In genomic region chr22:38901111-38901641, GRCh38 we compare ENCODE assay signal across 22 cellular contexts. TPM values are rescaled to one million over a fixed set of nuclear protein-coding genes. Genes with fewer than 3 reads are reported as not detected.
A peak's percentile ranks its signal among the peaks of the same experiment; 100 is the strongest.
DNase-seq lines count a peak whose midpoint lies in the region; ATAC-seq and TF ChIP-seq lines count a peak whose summit lies in the region.
"Had no signal": no experiment of that assay in that cellular context is flagged by ENCODE, and none has a peak within 500 bp of the region (broad histone marks: within the 10 kb centered on the region; RNA-seq: fewer than 3 reads in every experiment).

No MANE protein-coding gene starts in this region.

- H3K4me1 ChIP-seq in BLaER1 = peaks cover 30% of the 10 kb centered on the region
- H3K4me1 ChIP-seq: left ventricle myocardium inferior had no signal

- DNase-seq in Jurkat, Clone E6-1 (ENCODE audit: low read depth, low spot score) = peak; percentile 32
- DNase-seq in SK-N-DZ (ENCODE audit: low spot score) (peak; percentile 64), mesothelial cell of epicardium (ENCODE audit: low spot score in 2 of 2, unreplicated experiment in 2 of 2) (no peak), NCI-H2171 treated with DMSO at 0.1 percent for 48 hours (lab: John Stamatoyannopoulos, UW) (no peak), hypothalamus (lab: John Stamatoyannopoulos, UW) (no peak)
- DNase-seq in activated naive CD4-positive, alpha-beta T cell (lab: John Stamatoyannopoulos, UW) = no peak
- DNase-seq: activated naive CD8-positive, alpha-beta T cell treated with anti-CD3 and anti-CD28 coated beads, Interleukin-2, amount 10 ng/mL, durations not matched to agents 7 days and 5 days; brain microvascular endothelial cell; CD8-positive, alpha-beta T cell; DMS79; head of caudate nucleus; left ventricle myocardium inferior; NCI-H146; NCI-H345; right cardiac atrium had no signal

- H3K27me3 ChIP-seq in BLaER1 = no peaks in the 10 kb centered on the region
- H3K27me3 ChIP-seq: brain microvascular endothelial cell had no signal

- H3K27ac ChIP-seq in BLaER1 = peak overlapping the region; percentile 72
- H3K27ac ChIP-seq: brain microvascular endothelial cell, left ventricle myocardium inferior had no signal

- H3K9ac ChIP-seq in BLaER1 = peak overlapping the region; percentile 27; the same call in 1 of the 2 replicates

- TF ChIP-seq CTCF in mesothelial cell of epicardium (IDR thresholded peaks at IDR 0.05; ENCODE audit: unreplicated experiment) = no peak

- H3K27me3 Mint-ChIP-seq in mesothelial cell of epicardium (ENCODE audit: low read depth) = no peaks in the 10 kb centered on the region

- no peaks in the 10 kb centered on the region for H4K20me1 ChIP-seq in BLaER1

- ATAC-seq in GM18907 (IDR thresholded peaks at IDR 0.05; ENCODE audit: unreplicated experiment) = no peak
- ATAC-seq: CD8-positive, alpha-beta T cell; GM23338; right cardiac atrium had no signal

- peak overlapping the region; percentile 65 for H3K27ac Mint-ChIP-seq in mesothelial cell of epicardium
- H3K27ac Mint-ChIP-seq: activated naive CD8-positive, alpha-beta T cell treated with anti-CD3 and anti-CD28 coated beads, Interleukin-2, amount 10 ng/mL, durations not matched to agents 7 days and 5 days; CD8-positive, alpha-beta T cell; GM23338 had no signal

- peaks cover 7% of the 10 kb centered on the region for H3K4me1 Mint-ChIP-seq in mesothelial cell of epicardium
- H3K4me1 Mint-ChIP-seq: GM23338 had no signal

- H3K4me3 ChIP-seq in BLaER1 = peak overlapping the region; percentile 46; the same call in 1 of the 2 replicates
- no peak overlapping the region for H3K4me3 ChIP-seq in Jurkat, Clone E6-1 (ENCODE audit: low read length)
- H3K4me3 ChIP-seq: GM23338, left ventricle myocardium inferior had no signal

- H3K9me3 Mint-ChIP-seq in mesothelial cell of epicardium = peaks cover 19% of the 10 kb centered on the region

- H3K4me2 ChIP-seq in BLaER1 = peak overlapping the region; percentile 89
- H3K4me2 ChIP-seq: GM23338 had no signal

- H3K36me3 Mint-ChIP-seq in mesothelial cell of epicardium = peaks cover 4% of the 10 kb centered on the region
- H3K36me3 Mint-ChIP-seq: CD8-positive, alpha-beta T cell had no signal

- H3K36me3 ChIP-seq in BLaER1 = no peaks in the 10 kb centered on the region
- H3K36me3 ChIP-seq: brain microvascular endothelial cell, left ventricle myocardium inferior had no signal

- H3K9me3 ChIP-seq in BLaER1 = peaks cover 32% of the 10 kb centered on the region
- H3K9me3 ChIP-seq: left ventricle myocardium inferior had no signal

- no peak overlapping the region for H3K4me3 Mint-ChIP-seq in mesothelial cell of epicardium
- H3K4me3 Mint-ChIP-seq: activated naive CD8-positive, alpha-beta T cell treated with anti-CD3 and anti-CD28 coated beads, Interleukin-2, amount 10 ng/mL, durations not matched to agents 7 days and 5 days; CD8-positive, alpha-beta T cell; GM23338 had no signal

RNA-seq across cellular contexts. Expression of gene CBX6, which starts 29.2 kb away (rescaled TPM):
- 12.3 TPM for polyA plus RNA-seq in Jurkat, Clone E6-1 (2012; ENCODE audit: insufficient read depth, insufficient read length)
- polyA plus RNA-seq in SK-N-DZ (2014; cell fraction: cytosol; rRNA removed) = 9.2 and 11.0 TPM in 2 replicates
- polyA plus RNA-seq in SK-N-DZ (2014; cell fraction: nucleus; rRNA removed) = 24.2 and 30.2 TPM in 2 replicates
- total RNA-seq in mesothelial cell of epicardium = 101 to 104 TPM (median 102 TPM) in 3 replicates

RNA-seq across cellular contexts. Expression of gene APOBEC3A, which starts 56.2 kb away (rescaled TPM):
- not detected for polyA plus RNA-seq in Jurkat, Clone E6-1 (2012; ENCODE audit: insufficient read depth, insufficient read length)
- polyA plus RNA-seq in SK-N-DZ (2014; cell fraction: cytosol; rRNA removed) = not detected in 2 replicates
- polyA plus RNA-seq in SK-N-DZ (2014; cell fraction: nucleus; rRNA removed) = not detected in 2 replicates
- not detected in 3 replicates for total RNA-seq in mesothelial cell of epicardium
- total RNA-seq: activated naive CD8-positive, alpha-beta T cell treated with anti-CD3 and anti-CD28 coated beads, Interleukin-2, amount 10 ng/mL, durations not matched to agents 7 days and 5 days; CD8-positive, alpha-beta T cell; GM23338; HT1080; osteoblast; T-helper 1 cell treated with Interleukin-12 subunit alpha and Interleukin-12 subunit beta and Interleukin-4 antibody, amounts not matched to agents 30 ng/mL and 1 ng/mL, for 36 hours had no signal
- polyA plus RNA-seq: AG04450 had no signal

RNA-seq across cellular contexts. Expression of gene NPTXR, which starts 57.3 kb away (rescaled TPM):
- polyA plus RNA-seq in Jurkat, Clone E6-1 (2012; ENCODE audit: insufficient read depth, insufficient read length) = 1.4 TPM
- 0.57 and 0.65 TPM in 2 replicates for polyA plus RNA-seq in SK-N-DZ (2014; cell fraction: cytosol; rRNA removed)
- polyA plus RNA-seq in SK-N-DZ (2014; cell fraction: nucleus; rRNA removed) = 0.38 and 0.39 TPM in 2 replicates
- total RNA-seq in mesothelial cell of epicardium = 9.6 to 10.3 TPM (median 10.1 TPM) in 3 replicates

Comparison
In these comparisons a context has a peak if more than half of its experiments do, and no peak if none do; other contexts are left out.
1. DNase-seq: peak in Jurkat, Clone E6-1 (single experiment) and SK-N-DZ (single experiment); none in mesothelial cell of epicardium (0 of 2), NCI-H2171 treated with DMSO at 0.1 percent for 48 hours (single experiment), activated naive CD4-positive, alpha-beta T cell (0 of 4) and hypothalamus (0 of 51).